1 cellular context compared by ENCODE assay signal in the genomic region with DNA sequence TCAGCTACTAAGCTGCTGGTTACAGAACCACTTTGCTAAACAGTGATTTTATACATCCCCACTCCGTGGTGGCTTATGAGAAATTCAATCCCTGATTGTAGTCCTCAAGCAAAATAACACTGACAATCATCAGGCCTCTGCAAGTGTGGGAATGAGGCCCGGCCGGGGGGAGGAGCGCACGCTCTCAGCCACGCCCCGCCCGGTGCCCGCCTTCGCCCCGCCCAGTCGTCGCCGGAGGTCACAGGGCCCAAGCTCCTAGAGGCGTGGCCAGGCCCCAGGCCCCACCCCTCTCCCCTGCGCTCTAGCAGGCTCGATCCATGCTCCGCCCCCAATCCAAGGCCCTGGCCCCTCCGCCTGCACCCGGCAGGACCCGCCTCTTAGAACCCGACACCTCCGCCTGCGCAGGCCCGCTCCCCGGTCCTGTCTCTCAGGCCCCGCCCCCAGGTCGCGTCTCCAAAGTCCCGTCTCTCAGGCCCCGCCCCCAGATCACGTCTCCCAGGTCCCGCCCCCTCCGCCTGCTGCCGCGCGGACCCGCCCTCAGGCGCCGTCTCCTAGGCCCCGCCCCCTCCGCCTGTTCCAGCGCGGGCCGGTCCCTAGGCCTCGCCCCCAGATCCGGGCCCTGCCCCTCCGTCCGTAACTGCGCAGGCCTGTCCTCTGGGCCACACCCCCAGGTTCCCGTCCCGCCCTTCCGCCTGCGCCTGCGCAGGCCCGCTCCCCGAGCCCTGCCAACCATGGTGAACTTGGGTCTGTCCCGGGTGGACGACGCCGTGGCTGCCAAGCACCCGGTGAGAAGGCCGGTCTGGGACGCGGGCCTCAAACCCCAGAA.
TF ChIP-seq lines count a peak whose summit lies in the region.

A gene (plus strand): TSS at position 705 of the 826 bp plus-strand sequence. CDS start 27 bp downstream, at position 732.

TF ChIP-seq in HepG2, 621 proteins besides CTCF, POLR2A, EP300 and RAD21 (continued from another document and continues in another):
- TF ChIP-seq, protein P1, sequence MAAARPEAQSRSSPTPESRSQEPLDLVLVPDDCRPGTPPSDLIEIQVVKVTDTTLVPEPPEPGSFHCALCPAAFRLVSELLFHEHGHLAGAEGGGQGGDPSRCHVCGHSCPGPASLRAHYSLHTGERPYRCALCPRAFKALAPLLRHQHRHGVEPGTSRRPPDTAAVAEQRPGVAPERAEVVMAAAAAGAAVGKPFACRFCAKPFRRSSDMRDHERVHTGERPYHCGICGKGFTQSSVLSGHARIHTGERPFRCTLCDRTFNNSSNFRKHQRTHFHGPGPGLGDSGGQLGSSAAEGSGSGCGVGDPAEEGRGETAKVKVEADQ (CRISPR knock-in tag; IDR thresholded peaks at IDR 0.05; ENCODE audit: borderline replicate concordance), result peak; percentile 58; the same call in 1 of the 2 replicates
- TF ChIP-seq ZNF460 (CRISPR knock-in tag; IDR thresholded peaks at IDR 0.05; ENCODE audit: borderline replicate concordance), result no peak
- TF ChIP-seq, protein P2, sequence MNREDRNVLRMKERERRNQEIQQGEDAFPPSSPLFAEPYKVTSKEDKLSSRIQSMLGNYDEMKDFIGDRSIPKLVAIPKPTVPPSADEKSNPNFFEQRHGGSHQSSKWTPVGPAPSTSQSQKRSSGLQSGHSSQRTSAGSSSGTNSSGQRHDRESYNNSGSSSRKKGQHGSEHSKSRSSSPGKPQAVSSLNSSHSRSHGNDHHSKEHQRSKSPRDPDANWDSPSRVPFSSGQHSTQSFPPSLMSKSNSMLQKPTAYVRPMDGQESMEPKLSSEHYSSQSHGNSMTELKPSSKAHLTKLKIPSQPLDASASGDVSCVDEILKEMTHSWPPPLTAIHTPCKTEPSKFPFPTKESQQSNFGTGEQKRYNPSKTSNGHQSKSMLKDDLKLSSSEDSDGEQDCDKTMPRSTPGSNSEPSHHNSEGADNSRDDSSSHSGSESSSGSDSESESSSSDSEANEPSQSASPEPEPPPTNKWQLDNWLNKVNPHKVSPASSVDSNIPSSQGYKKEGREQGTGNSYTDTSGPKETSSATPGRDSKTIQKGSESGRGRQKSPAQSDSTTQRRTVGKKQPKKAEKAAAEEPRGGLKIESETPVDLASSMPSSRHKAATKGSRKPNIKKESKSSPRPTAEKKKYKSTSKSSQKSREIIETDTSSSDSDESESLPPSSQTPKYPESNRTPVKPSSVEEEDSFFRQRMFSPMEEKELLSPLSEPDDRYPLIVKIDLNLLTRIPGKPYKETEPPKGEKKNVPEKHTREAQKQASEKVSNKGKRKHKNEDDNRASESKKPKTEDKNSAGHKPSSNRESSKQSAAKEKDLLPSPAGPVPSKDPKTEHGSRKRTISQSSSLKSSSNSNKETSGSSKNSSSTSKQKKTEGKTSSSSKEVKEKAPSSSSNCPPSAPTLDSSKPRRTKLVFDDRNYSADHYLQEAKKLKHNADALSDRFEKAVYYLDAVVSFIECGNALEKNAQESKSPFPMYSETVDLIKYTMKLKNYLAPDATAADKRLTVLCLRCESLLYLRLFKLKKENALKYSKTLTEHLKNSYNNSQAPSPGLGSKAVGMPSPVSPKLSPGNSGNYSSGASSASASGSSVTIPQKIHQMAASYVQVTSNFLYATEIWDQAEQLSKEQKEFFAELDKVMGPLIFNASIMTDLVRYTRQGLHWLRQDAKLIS (CRISPR knock-in tag; IDR thresholded peaks at IDR 0.05), result 0 out of 2 replicates have a peak, but pooled peaks have one; percentile 66
- TF ChIP-seq, protein P3, sequence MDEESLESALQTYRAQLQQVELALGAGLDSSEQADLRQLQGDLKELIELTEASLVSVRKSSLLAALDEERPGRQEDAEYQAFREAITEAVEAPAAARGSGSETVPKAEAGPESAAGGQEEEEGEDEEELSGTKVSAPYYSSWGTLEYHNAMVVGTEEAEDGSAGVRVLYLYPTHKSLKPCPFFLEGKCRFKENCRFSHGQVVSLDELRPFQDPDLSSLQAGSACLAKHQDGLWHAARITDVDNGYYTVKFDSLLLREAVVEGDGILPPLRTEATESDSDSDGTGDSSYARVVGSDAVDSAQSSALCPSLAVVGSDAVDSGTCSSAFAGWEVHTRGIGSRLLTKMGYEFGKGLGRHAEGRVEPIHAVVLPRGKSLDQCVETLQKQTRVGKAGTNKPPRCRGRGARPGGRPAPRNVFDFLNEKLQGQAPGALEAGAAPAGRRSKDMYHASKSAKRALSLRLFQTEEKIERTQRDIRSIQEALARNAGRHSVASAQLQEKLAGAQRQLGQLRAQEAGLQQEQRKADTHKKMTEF (CRISPR knock-in tag; IDR thresholded peaks at IDR 0.05), result peak; percentile 38
- no peak for TF ChIP-seq DR1 (CRISPR knock-in tag; IDR thresholded peaks at IDR 0.05)
- TF ChIP-seq, protein P4, sequence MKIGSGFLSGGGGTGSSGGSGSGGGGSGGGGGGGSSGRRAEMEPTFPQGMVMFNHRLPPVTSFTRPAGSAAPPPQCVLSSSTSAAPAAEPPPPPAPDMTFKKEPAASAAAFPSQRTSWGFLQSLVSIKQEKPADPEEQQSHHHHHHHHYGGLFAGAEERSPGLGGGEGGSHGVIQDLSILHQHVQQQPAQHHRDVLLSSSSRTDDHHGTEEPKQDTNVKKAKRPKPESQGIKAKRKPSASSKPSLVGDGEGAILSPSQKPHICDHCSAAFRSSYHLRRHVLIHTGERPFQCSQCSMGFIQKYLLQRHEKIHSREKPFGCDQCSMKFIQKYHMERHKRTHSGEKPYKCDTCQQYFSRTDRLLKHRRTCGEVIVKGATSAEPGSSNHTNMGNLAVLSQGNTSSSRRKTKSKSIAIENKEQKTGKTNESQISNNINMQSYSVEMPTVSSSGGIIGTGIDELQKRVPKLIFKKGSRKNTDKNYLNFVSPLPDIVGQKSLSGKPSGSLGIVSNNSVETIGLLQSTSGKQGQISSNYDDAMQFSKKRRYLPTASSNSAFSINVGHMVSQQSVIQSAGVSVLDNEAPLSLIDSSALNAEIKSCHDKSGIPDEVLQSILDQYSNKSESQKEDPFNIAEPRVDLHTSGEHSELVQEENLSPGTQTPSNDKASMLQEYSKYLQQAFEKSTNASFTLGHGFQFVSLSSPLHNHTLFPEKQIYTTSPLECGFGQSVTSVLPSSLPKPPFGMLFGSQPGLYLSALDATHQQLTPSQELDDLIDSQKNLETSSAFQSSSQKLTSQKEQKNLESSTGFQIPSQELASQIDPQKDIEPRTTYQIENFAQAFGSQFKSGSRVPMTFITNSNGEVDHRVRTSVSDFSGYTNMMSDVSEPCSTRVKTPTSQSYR (CRISPR knock-in tag; IDR thresholded peaks at IDR 0.05; ENCODE audit: borderline replicate concordance), result peak; percentile 42; the same call in 1 of the 2 replicates
- TF ChIP-seq HDAC2 (CRISPR knock-in tag; IDR thresholded peaks at IDR 0.05), result 0 out of 2 replicates have a peak, but pooled peaks have one; percentile 13
- peak; percentile 67; the same call in 1 of the 2 replicates for TF ChIP-seq ZFX (CRISPR knock-in tag; IDR thresholded peaks at IDR 0.05; ENCODE audit: low read depth)
- no peak for TF ChIP-seq TAF15 (IDR thresholded peaks at IDR 0.05; ENCODE audit: low read depth, low read length, poor library complexity, severe bottlenecking)
- TF ChIP-seq ZNF572 (CRISPR knock-in tag; IDR thresholded peaks at IDR 0.05), result peak; percentile 42; the same call in 1 of the 2 replicates
- no peak for TF ChIP-seq MTF2 (CRISPR knock-in tag; IDR thresholded peaks at IDR 0.05; ENCODE audit: borderline replicate concordance)
- TF ChIP-seq, protein P5, sequence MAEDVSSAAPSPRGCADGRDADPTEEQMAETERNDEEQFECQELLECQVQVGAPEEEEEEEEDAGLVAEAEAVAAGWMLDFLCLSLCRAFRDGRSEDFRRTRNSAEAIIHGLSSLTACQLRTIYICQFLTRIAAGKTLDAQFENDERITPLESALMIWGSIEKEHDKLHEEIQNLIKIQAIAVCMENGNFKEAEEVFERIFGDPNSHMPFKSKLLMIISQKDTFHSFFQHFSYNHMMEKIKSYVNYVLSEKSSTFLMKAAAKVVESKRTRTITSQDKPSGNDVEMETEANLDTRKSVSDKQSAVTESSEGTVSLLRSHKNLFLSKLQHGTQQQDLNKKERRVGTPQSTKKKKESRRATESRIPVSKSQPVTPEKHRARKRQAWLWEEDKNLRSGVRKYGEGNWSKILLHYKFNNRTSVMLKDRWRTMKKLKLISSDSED (CRISPR knock-in tag; IDR thresholded peaks at IDR 0.05), result no peak
- peak; percentile 84 for TF ChIP-seq TAF1 (CRISPR knock-in tag; IDR thresholded peaks at IDR 0.05)
- TF ChIP-seq POLR2G (IDR thresholded peaks at IDR 0.05; ENCODE audit: low read depth, low read length), result peak; percentile 59
- TF ChIP-seq, protein P6, sequence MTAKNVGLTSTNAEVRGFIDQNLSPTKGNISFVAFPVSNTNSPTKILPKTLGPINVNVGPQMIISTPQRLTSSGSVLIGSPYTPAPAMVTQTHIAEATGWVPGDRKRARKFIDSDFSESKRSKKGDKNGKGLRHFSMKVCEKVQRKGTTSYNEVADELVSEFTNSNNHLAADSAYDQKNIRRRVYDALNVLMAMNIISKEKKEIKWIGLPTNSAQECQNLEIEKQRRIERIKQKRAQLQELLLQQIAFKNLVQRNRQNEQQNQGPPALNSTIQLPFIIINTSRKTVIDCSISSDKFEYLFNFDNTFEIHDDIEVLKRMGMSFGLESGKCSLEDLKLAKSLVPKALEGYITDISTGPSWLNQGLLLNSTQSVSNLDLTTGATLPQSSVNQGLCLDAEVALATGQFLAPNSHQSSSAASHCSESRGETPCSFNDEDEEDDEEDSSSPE (CRISPR knock-in tag; IDR thresholded peaks at IDR 0.05), result peak; percentile 61; the same call in 1 of the 2 replicates
- peak; percentile 56; the same call in 1 of the 2 replicates for TF ChIP-seq ZNF331 (CRISPR knock-in tag; IDR thresholded peaks at IDR 0.05)
- TF ChIP-seq AGO1 (IDR thresholded peaks at IDR 0.05; ENCODE audit: low read depth, low read length, poor library complexity, severe bottlenecking), result peak; percentile 13
- TF ChIP-seq, protein P7, sequence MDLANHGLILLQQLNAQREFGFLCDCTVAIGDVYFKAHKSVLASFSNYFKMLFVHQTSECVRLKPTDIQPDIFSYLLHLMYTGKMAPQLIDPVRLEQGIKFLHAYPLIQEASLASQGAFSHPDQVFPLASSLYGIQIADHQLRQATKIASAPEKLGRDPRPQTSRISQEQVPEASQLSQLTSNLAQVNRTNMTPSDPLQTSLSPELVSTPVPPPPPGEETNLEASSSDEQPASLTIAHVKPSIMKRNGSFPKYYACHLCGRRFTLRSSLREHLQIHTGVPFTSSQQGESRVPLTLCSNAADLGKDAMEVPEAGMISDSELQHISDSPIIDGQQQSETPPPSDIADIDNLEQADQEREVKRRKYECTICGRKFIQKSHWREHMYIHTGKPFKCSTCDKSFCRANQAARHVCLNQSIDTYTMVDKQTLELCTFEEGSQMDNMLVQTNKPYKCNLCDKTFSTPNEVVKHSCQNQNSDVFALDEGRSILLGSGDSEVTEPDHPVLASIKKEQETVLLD (CRISPR knock-in tag; IDR thresholded peaks at IDR 0.05; ENCODE audit: low read depth), result no peak
- TF ChIP-seq HHEX (CRISPR knock-in tag; IDR thresholded peaks at IDR 0.05), result no peak
- TF ChIP-seq SAP130 (CRISPR knock-in tag; IDR thresholded peaks at IDR 0.05; ENCODE audit: low read depth), result peak; percentile 53
- TF ChIP-seq ZSCAN9 (CRISPR knock-in tag; IDR thresholded peaks at IDR 0.05; ENCODE audit: borderline replicate concordance), result peak; percentile 57; the same call in 1 of the 2 replicates
- TF ChIP-seq ZNF354B (CRISPR knock-in tag; IDR thresholded peaks at IDR 0.05), result no peak
- TF ChIP-seq, protein P8, sequence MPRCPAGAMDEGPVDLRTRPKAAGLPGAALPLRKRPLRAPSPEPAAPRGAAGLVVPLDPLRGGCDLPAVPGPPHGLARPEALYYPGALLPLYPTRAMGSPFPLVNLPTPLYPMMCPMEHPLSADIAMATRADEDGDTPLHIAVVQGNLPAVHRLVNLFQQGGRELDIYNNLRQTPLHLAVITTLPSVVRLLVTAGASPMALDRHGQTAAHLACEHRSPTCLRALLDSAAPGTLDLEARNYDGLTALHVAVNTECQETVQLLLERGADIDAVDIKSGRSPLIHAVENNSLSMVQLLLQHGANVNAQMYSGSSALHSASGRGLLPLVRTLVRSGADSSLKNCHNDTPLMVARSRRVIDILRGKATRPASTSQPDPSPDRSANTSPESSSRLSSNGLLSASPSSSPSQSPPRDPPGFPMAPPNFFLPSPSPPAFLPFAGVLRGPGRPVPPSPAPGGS (CRISPR knock-in tag; IDR thresholded peaks at IDR 0.05), result peak; percentile 11; the same call in 1 of the 2 replicates
- no peak for TF ChIP-seq MATR3 (CRISPR knock-in tag; IDR thresholded peaks at IDR 0.05)
- TF ChIP-seq, protein P9, sequence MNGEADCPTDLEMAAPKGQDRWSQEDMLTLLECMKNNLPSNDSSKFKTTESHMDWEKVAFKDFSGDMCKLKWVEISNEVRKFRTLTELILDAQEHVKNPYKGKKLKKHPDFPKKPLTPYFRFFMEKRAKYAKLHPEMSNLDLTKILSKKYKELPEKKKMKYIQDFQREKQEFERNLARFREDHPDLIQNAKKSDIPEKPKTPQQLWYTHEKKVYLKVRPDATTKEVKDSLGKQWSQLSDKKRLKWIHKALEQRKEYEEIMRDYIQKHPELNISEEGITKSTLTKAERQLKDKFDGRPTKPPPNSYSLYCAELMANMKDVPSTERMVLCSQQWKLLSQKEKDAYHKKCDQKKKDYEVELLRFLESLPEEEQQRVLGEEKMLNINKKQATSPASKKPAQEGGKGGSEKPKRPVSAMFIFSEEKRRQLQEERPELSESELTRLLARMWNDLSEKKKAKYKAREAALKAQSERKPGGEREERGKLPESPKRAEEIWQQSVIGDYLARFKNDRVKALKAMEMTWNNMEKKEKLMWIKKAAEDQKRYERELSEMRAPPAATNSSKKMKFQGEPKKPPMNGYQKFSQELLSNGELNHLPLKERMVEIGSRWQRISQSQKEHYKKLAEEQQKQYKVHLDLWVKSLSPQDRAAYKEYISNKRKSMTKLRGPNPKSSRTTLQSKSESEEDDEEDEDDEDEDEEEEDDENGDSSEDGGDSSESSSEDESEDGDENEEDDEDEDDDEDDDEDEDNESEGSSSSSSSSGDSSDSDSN (CRISPR knock-in tag; IDR thresholded peaks at IDR 0.05), result 0 out of 2 replicates have a peak, but pooled peaks have one; percentile 72
- TF ChIP-seq, protein P10, sequence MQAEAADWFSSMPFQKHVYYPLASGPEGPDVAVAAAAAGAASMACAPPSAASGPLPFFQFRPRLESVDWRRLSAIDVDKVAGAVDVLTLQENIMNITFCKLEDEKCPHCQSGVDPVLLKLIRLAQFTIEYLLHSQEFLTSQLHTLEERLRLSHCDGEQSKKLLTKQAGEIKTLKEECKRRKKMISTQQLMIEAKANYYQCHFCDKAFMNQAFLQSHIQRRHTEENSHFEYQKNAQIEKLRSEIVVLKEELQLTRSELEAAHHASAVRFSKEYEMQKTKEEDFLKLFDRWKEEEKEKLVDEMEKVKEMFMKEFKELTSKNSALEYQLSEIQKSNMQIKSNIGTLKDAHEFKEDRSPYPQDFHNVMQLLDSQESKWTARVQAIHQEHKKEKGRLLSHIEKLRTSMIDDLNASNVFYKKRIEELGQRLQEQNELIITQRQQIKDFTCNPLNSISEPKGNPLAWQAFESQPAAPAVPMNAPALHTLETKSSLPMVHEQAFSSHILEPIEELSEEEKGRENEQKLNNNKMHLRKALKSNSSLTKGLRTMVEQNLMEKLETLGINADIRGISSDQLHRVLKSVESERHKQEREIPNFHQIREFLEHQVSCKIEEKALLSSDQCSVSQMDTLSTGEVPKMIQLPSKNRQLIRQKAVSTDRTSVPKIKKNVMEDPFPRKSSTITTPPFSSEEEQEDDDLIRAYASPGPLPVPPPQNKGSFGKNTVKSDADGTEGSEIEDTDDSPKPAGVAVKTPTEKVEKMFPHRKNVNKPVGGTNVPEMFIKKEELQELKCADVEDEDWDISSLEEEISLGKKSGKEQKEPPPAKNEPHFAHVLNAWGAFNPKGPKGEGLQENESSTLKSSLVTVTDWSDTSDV (CRISPR knock-in tag; IDR thresholded peaks at IDR 0.05), result 0 out of 2 replicates have a peak, but pooled peaks have one; percentile 7
